10 cellular contexts compared by ENCODE assay signal in genomic region chr17:57943140-57943539, GRCh38. TPM values are rescaled to one million over a fixed set of nuclear protein-coding genes. Genes with fewer than 3 reads are reported as not detected.
DNase-seq lines count a peak whose midpoint lies in the region; ATAC-seq and TF ChIP-seq lines count a peak whose summit lies in the region.
"Had no signal": no experiment of that assay in that cellular context is flagged by ENCODE, and none has a peak within 500 bp of the region (broad histone marks: within the 10 kb centered on the region; RNA-seq: fewer than 3 reads in every experiment).

No MANE protein-coding gene starts in this region.

- no peak overlapping the region for H3K27ac ChIP-seq in CD8-positive, alpha-beta T cell (ENCODE audit: low read depth, low read length)

- H3K36me3 Mint-ChIP-seq in activated B cell treated with CpG ODN at 0.5 μM for 24 hours (ENCODE audit: low read depth), result no peaks in the 10 kb centered on the region
- no peaks in the 10 kb centered on the region for H3K36me3 Mint-ChIP-seq in type B pancreatic cell
- H3K36me3 Mint-ChIP-seq in CD8-positive, alpha-beta T cell, result no peaks in the 10 kb centered on the region
- H3K36me3 Mint-ChIP-seq: activated CD8-positive, alpha-beta memory T cell treated with anti-CD3 and anti-CD28 coated beads, Interleukin-2, amount 10 ng/mL, durations not matched to agents 7 days and 5 days had no signal

- H3K27me3 Mint-ChIP-seq in activated B cell treated with CpG ODN at 0.5 μM for 24 hours (peaks cover 32% of the 10 kb centered on the region), type B pancreatic cell (no peaks in the 10 kb centered on the region)
- H3K27me3 Mint-ChIP-seq in CD8-positive, alpha-beta T cell (ENCODE audit: low read depth), result peaks cover 14% of the 10 kb centered on the region

- no peak overlapping the region for H3K4me3 ChIP-seq in CD8-positive, alpha-beta T cell (ENCODE audit: low read depth, low read length)

- DNase-seq in Kasumi-1 (lab: John Stamatoyannopoulos, UW) (peak; percentile 33 to 35), activated B cell treated with CpG ODN at 0.5 μM for 24 hours (no peak), iris pigment epithelial cell (ENCODE audit: low read depth) (peak; percentile 47), type B pancreatic cell (ENCODE audit: extremely low spot score, unreplicated experiment) (no peak), NCI-H146 (lab: John Stamatoyannopoulos, UW) (no peak)
- DNase-seq in CD8-positive, alpha-beta T cell, result no peak
- DNase-seq: activated CD8-positive, alpha-beta memory T cell treated with anti-CD3 and anti-CD28 coated beads, Interleukin-2, amount 10 ng/mL, durations not matched to agents 7 days and 5 days had no signal

- H3K27ac Mint-ChIP-seq in activated B cell treated with CpG ODN at 0.5 μM for 24 hours (no peak overlapping the region), type B pancreatic cell (peak overlapping the region; percentile 18)
- H3K27ac Mint-ChIP-seq in CD8-positive, alpha-beta T cell, result no peak overlapping the region
- H3K27ac Mint-ChIP-seq: activated CD8-positive, alpha-beta memory T cell treated with anti-CD3 and anti-CD28 coated beads, Interleukin-2, amount 10 ng/mL, durations not matched to agents 7 days and 5 days had no signal

- intact Hi-C loops in activated B cell treated with CpG ODN at 0.5 μM for 24 hours (cut with micrococcal nuclease), result no loop called here
- intact Hi-C loops in CD8-positive, alpha-beta T cell (cut with DNase I, micrococcal nuclease), result no loop called here

- ATAC-seq in activated B cell treated with CpG ODN at 0.5 μM for 24 hours (ENCODE audit: low read depth), result no peak
- no peak for ATAC-seq in CD8-positive, alpha-beta T cell
- ATAC-seq in GM19463 (IDR thresholded peaks at IDR 0.05; ENCODE audit: unreplicated experiment), result no peak
- ATAC-seq: activated CD8-positive, alpha-beta memory T cell treated with anti-CD3 and anti-CD28 coated beads, Interleukin-2, amount 10 ng/mL, durations not matched to agents 7 days and 5 days; sciatic nerve had no signal

- peaks cover 12% of the 10 kb centered on the region for H3K4me1 ChIP-seq in CD8-positive, alpha-beta T cell (ENCODE audit: insufficient read depth, low read length)

- TF ChIP-seq CTCF in activated B cell treated with CpG ODN at 0.5 μM for 24 hours (IDR thresholded peaks at IDR 0.05) (no peak), type B pancreatic cell (conservative IDR thresholded peaks at IDR 0.05) (no peak)
- TF ChIP-seq CTCF in CD8-positive, alpha-beta T cell (IDR thresholded peaks at IDR 0.05), result no peak

- H3K9me3 Mint-ChIP-seq in activated B cell treated with CpG ODN at 0.5 μM for 24 hours (no peaks in the 10 kb centered on the region), type B pancreatic cell (no peaks in the 10 kb centered on the region)
- no peaks in the 10 kb centered on the region for H3K9me3 Mint-ChIP-seq in CD8-positive, alpha-beta T cell
- H3K9me3 Mint-ChIP-seq: central memory CD8-positive, alpha-beta T cell had no signal

- peak overlapping the region; percentile 7 for H3K4me3 Mint-ChIP-seq in activated B cell treated with CpG ODN at 0.5 μM for 24 hours
- H3K4me3 Mint-ChIP-seq in type B pancreatic cell, result no peak overlapping the region
- H3K4me3 Mint-ChIP-seq in CD8-positive, alpha-beta T cell, result no peak overlapping the region
- H3K4me3 Mint-ChIP-seq: activated CD8-positive, alpha-beta memory T cell treated with anti-CD3 and anti-CD28 coated beads, Interleukin-2, amount 10 ng/mL, durations not matched to agents 7 days and 5 days; central memory CD8-positive, alpha-beta T cell had no signal

- no peaks in the 10 kb centered on the region for H3K9me3 ChIP-seq in CD8-positive, alpha-beta T cell (ENCODE audit: low read length)

- H3K36me3 ChIP-seq in CD8-positive, alpha-beta T cell (ENCODE audit: insufficient read depth, low read length), result no peaks in the 10 kb centered on the region

- POLR2A ChIA-PET in activated B cell treated with CpG ODN at 0.5 μM for 24 hours (lab: Charles Lee), result interaction anchor here (0.6 kb wide), 2 partner anchors 39 to 682 kb away, joined by 3 to 4 read pairs; no protein-coding TSS in a partner anchor
- POLR2A ChIA-PET in CD8-positive, alpha-beta T cell (lab: Charles Lee), result interaction anchor here (1.5 kb wide), 1 partner anchor 45 kb away, joined by 3 read pairs; the partner anchor contains the start of gene VEZF1

- CTCF ChIA-PET in activated B cell treated with CpG ODN at 0.5 μM for 24 hours (lab: Charles Lee), result interaction anchor here (1.2 kb wide), 1 partner anchor 54 kb away, joined by 3 read pairs; no protein-coding TSS in a partner anchor
- CTCF ChIA-PET in CD8-positive, alpha-beta T cell (lab: Charles Lee), result interaction anchor here (1.3 kb wide), 1 partner anchor 50 kb away, joined by 3 read pairs; no protein-coding TSS in a partner anchor

- H3K27me3 ChIP-seq in CD8-positive, alpha-beta T cell (ENCODE audit: insufficient read depth, low read length), result no peaks in the 10 kb centered on the region

- H3K4me1 Mint-ChIP-seq in activated B cell treated with CpG ODN at 0.5 μM for 24 hours, result peaks cover 52% of the 10 kb centered on the region
- H3K4me1 Mint-ChIP-seq in type B pancreatic cell (ENCODE audit: unreplicated experiment), result peaks cover 62% of the 10 kb centered on the region
- peaks cover 24% of the 10 kb centered on the region for H3K4me1 Mint-ChIP-seq in CD8-positive, alpha-beta T cell (ENCODE audit: low read depth)

RNA-seq across cellular contexts. Expression of gene CUEDC1, which starts 12.1 kb away (rescaled TPM):
- not detected in 2 replicates for total RNA-seq in activated B cell treated with CpG ODN at 0.5 μM for 24 hours
- 29.8 and 31.3 TPM in 2 replicates for total RNA-seq in type B pancreatic cell (ENCODE audit: low replicate concordance)
- under 1 TPM in 1 of 2 experiments, not detected in 1; 0.22 TPM for total RNA-seq in CD8-positive, alpha-beta T cell
- total RNA-seq: activated CD8-positive, alpha-beta memory T cell treated with anti-CD3 and anti-CD28 coated beads, Interleukin-2, amount 10 ng/mL, durations not matched to agents 7 days and 5 days had no signal

RNA-seq across cellular contexts. Expression of gene VEZF1, which starts 44.9 kb away (rescaled TPM):
- total RNA-seq in activated B cell treated with CpG ODN at 0.5 μM for 24 hours, result 40.5 and 45.1 TPM in 2 replicates
- total RNA-seq in type B pancreatic cell (ENCODE audit: low replicate concordance), result 53.3 and 73.2 TPM in 2 replicates
- total RNA-seq in CD8-positive, alpha-beta T cell, result 10 to 100 TPM; 45.2 to 46.6 TPM

Comparison
In these comparisons a context has a peak if more than half of its experiments do, and no peak if none do; other contexts are left out.
1. DNase-seq: peak in Kasumi-1 (2 of 2) and iris pigment epithelial cell (single experiment); none in activated B cell treated with CpG ODN at 0.5 μM for 24 hours (single experiment), type B pancreatic cell (single experiment), CD8-positive, alpha-beta T cell (0 of 7) and NCI-H146 (single experiment).
2. RNA of gene CUEDC1, which starts 12.1 kb away (total RNA-seq): 29.8 to 31.3 TPM in type B pancreatic cell; 0.22 TPM in CD8-positive, alpha-beta T cell and not detected in activated B cell treated with CpG ODN at 0.5 μM for 24 hours; every median in the first group is over 10 times any median in the second.